In genomic region chr11:78812513-78813293, GRCh38 we compare ENCODE assay signal across 12 cellular contexts.
DNase-seq lines count a peak whose midpoint lies in the region; ATAC-seq and TF ChIP-seq lines count a peak whose summit lies in the region.
"Had no signal": no experiment of that assay in that cellular context is flagged by ENCODE, and none has a peak within 500 bp of the region (broad histone marks: within the 10 kb centered on the region; RNA-seq: fewer than 3 reads in every experiment).

No MANE protein-coding gene starts in this region.

- H3K9me3 Mint-ChIP-seq in nephron progenitor cell (no peaks in the 10 kb centered on the region), T-cell (no peaks in the 10 kb centered on the region)

- POLR2A ChIA-PET in T-cell (lab: Charles Lee), result no interaction called here

- CTCF ChIA-PET in T-cell (lab: Charles Lee), result no interaction called here

- H3K4me3 ChIP-seq in brain microvascular endothelial cell (ENCODE audit: low read depth, low read length), result no peak overlapping the region
- H3K4me3 ChIP-seq: A549 had no signal

- H3K4me3 Mint-ChIP-seq in nephron progenitor cell (peak overlapping the region; percentile 37), T-cell (no peak overlapping the region)
- H3K4me3 Mint-ChIP-seq: immature natural killer cell had no signal

- peaks cover 18% of the 10 kb centered on the region for H3K36me3 Mint-ChIP-seq in nephron progenitor cell (ENCODE audit: low read depth)
- H3K36me3 Mint-ChIP-seq in T-cell, result no peaks in the 10 kb centered on the region
- H3K36me3 Mint-ChIP-seq: immature natural killer cell had no signal

- DNase-seq in NCI-H187 treated with DMSO at 0.1 percent for 48 hours (lab: John Stamatoyannopoulos, UW) (peak; percentile 8), NCI-H187 (lab: John Stamatoyannopoulos, UW) (no peak), NCI-H1436 treated with DMSO at 0.1 percent for 48 hours (lab: John Stamatoyannopoulos, UW) (peak; percentile 21), brain microvascular endothelial cell (no peak), nephron progenitor cell (no peak), SK-N-DZ (ENCODE audit: low spot score) (no peak), T-cell (no peak), middle frontal gyrus (ENCODE audit: extremely low spot score, low spot score) (no peak)
- DNase-seq: immature natural killer cell; stimulated activated naive CD4-positive, alpha-beta T cell had no signal

- H3K4me1 Mint-ChIP-seq in nephron progenitor cell, result peaks cover 97% of the 10 kb centered on the region
- no peaks in the 10 kb centered on the region for H3K4me1 Mint-ChIP-seq in T-cell
- H3K4me1 Mint-ChIP-seq: immature natural killer cell had no signal

- TF ChIP-seq CTCF in brain microvascular endothelial cell (IDR thresholded peaks at IDR 0.05; ENCODE audit: low read depth, low read length, missing control alignments), result peak; percentile 21
- no peak for TF ChIP-seq CTCF in nephron progenitor cell (IDR thresholded peaks at IDR 0.05)

- in situ Hi-C loops in brain microvascular endothelial cell (cut with HindIII; ENCODE audit: low pct_ligation_motif_present, low sequenced_read_pairs), result no loop called here

- no peaks in the 10 kb centered on the region for H3K27me3 ChIP-seq in brain microvascular endothelial cell (replicated peaks)

- ATAC-seq in T-cell (replicated peaks in 1 of 4), result no peak
- ATAC-seq: A549 had no signal

- peak overlapping the region; percentile 98 for H3K27ac Mint-ChIP-seq in nephron progenitor cell
- H3K27ac Mint-ChIP-seq in T-cell, result no peak overlapping the region
- H3K27ac Mint-ChIP-seq: immature natural killer cell had no signal

- no peak overlapping the region for H3K27ac ChIP-seq in brain microvascular endothelial cell
- H3K27ac ChIP-seq: A549, KMS-11 had no signal

- H3K36me3 ChIP-seq in brain microvascular endothelial cell (replicated peaks), result no peaks in the 10 kb centered on the region

- peaks cover 3% of the 10 kb centered on the region for H3K27me3 Mint-ChIP-seq in nephron progenitor cell (ENCODE audit: low read depth, poor library complexity)
- H3K27me3 Mint-ChIP-seq in T-cell, result peaks cover 3 to 14% of the 10 kb centered on the region in 2 donors

Comparison
In these comparisons a context has a peak if more than half of its experiments do, and no peak if none do; other contexts are left out.
1. DNase-seq: peak in NCI-H187 treated with DMSO at 0.1 percent for 48 hours (single experiment) and NCI-H1436 treated with DMSO at 0.1 percent for 48 hours (single experiment); none in NCI-H187 (0 of 2), brain microvascular endothelial cell (single experiment), nephron progenitor cell (single experiment), SK-N-DZ (single experiment), T-cell (0 of 34) and middle frontal gyrus (single experiment).